In genomic region chr18:39764848-39765247, GRCh38 we compare ENCODE assay signal across 27 cellular contexts.
DNase-seq lines count a peak whose midpoint lies in the region; ATAC-seq, FAIRE-seq and TF ChIP-seq lines count a peak whose summit lies in the region.
"Had no signal": no experiment of that assay in that cellular context is flagged by ENCODE, and none has a peak within 500 bp of the region (broad histone marks: within the 10 kb centered on the region; RNA-seq: fewer than 3 reads in every experiment).

No MANE protein-coding gene starts in this region.

- H3K4me3 ChIP-seq in keratinocyte (ENCODE audit: control insufficient read depth in 2 of 3, extremely low read depth in 1 of 3, insufficient read depth in 2 of 3, low read depth in 1 of 3, low read length in 3 of 3) (no peak overlapping the region), mesendoderm (ENCODE audit: low read length) (no peak overlapping the region), small intestine (ENCODE audit: low read depth in 1 of 2, low read length in 2 of 2) (no peak overlapping the region)
- H3K4me3 ChIP-seq: BLaER1, GM12878 had no signal

- H3K27ac Mint-ChIP-seq in activated T-helper 17 cell treated with anti-CD3 and anti-CD28 coated beads, Interleukin-2, amount 50 U/mL, for 72 hours: no peak overlapping the region
- H3K27ac Mint-ChIP-seq: CD14-positive monocyte; CD4-positive, alpha-beta memory T cell; CD4-positive, CD25-positive, alpha-beta regulatory T cell; CD8-positive, alpha-beta memory T cell had no signal

- no peak for TF ChIP-seq CTCF in keratinocyte (optimal IDR thresholded peaks at IDR 0.05 in 1 of 3, IDR thresholded peaks at IDR 0.05 in 1 of 3, conservative IDR thresholded peaks at IDR 0.05 in 1 of 3; ENCODE audit: extremely low read depth in 1 of 3, insufficient read depth in 2 of 3, low read length in 3 of 3)

- H3K27me3 ChIP-seq in keratinocyte (ENCODE audit: control insufficient read depth, extremely low read depth, insufficient read depth, low read length): no peaks in the 10 kb centered on the region
- no peaks in the 10 kb centered on the region for H3K27me3 ChIP-seq in mesendoderm (ENCODE audit: insufficient read depth, low read length, poor library complexity)
- no peaks in the 10 kb centered on the region for H3K27me3 ChIP-seq in small intestine (ENCODE audit: control insufficient read depth in 2 of 2, insufficient read depth in 2 of 2, low read length in 2 of 2)
- H3K27me3 ChIP-seq: BE2C, BLaER1 had no signal

- H3K9me1 ChIP-seq in keratinocyte (ENCODE audit: control insufficient read depth, extremely low read depth, insufficient read depth, low read length): no peaks in the 10 kb centered on the region

- no peak overlapping the region for H2AK5ac ChIP-seq in mesendoderm (ENCODE audit: low read length)

- no peak overlapping the region for H3K4me3 Mint-ChIP-seq in activated T-helper 17 cell treated with anti-CD3 and anti-CD28 coated beads, Interleukin-2, amount 50 U/mL, for 72 hours
- H3K4me3 Mint-ChIP-seq: CD14-positive monocyte; CD4-positive, alpha-beta memory T cell; CD4-positive, CD25-positive, alpha-beta regulatory T cell; CD8-positive, alpha-beta memory T cell had no signal

- H2AFZ ChIP-seq in keratinocyte (ENCODE audit: control insufficient read depth, low read length): no peak overlapping the region

- ATAC-seq in activated T-helper 17 cell treated with anti-CD3 and anti-CD28 coated beads, Interleukin-2, amount 50 U/mL, for 72 hours (replicated peaks): no peak
- no peak for ATAC-seq in HG03469 (IDR thresholded peaks at IDR 0.05; ENCODE audit: unreplicated experiment)
- ATAC-seq: GM12878 had no signal

- no peaks in the 10 kb centered on the region for H3K9me3 ChIP-seq in keratinocyte (ENCODE audit: control insufficient read depth, low read depth, low read length)
- no peaks in the 10 kb centered on the region for H3K9me3 ChIP-seq in small intestine (ENCODE audit: control insufficient read depth, low read depth)
- H3K9me3 ChIP-seq: BE2C, BLaER1 had no signal

- H3K4me1 Mint-ChIP-seq in activated T-helper 17 cell treated with anti-CD3 and anti-CD28 coated beads, Interleukin-2, amount 50 U/mL, for 72 hours: no peaks in the 10 kb centered on the region
- H3K4me1 Mint-ChIP-seq: CD14-positive monocyte; CD4-positive, alpha-beta memory T cell; CD4-positive, CD25-positive, alpha-beta regulatory T cell; CD8-positive, alpha-beta memory T cell had no signal

- no peak overlapping the region for H3K18ac ChIP-seq in mesendoderm (ENCODE audit: low read length)

- H3K79me1 ChIP-seq in mesendoderm (ENCODE audit: low read length): no peaks in the 10 kb centered on the region

- H4K8ac ChIP-seq in mesendoderm (ENCODE audit: low read depth, low read length): no peak overlapping the region

- no peaks in the 10 kb centered on the region for H3K27me3 Mint-ChIP-seq in activated T-helper 17 cell treated with anti-CD3 and anti-CD28 coated beads, Interleukin-2, amount 50 U/mL, for 72 hours
- H3K27me3 Mint-ChIP-seq: CD4-positive, alpha-beta memory T cell; CD4-positive, CD25-positive, alpha-beta regulatory T cell; CD8-positive, alpha-beta memory T cell had no signal

- DNase-seq in LoVo (ENCODE audit: low spot score) (peak; percentile 1), keratinocyte (ENCODE audit: low read depth, low spot score) (no peak), mesendoderm (peak; percentile 8), small intestine (peak; percentile 84), NCI-H146 treated with DMSO at 0.1 percent for 48 hours (lab: John Stamatoyannopoulos, UW; ENCODE audit: unreplicated experiment) (no peak)
- DNase-seq: ACHN; BE2C; C1 segment of cervical spinal cord; CD4-positive, alpha-beta memory T cell; CD4-positive, CD25-positive, alpha-beta regulatory T cell; CD8-positive, alpha-beta memory T cell; COR-L47; DMS 273 treated with DMSO at 0.1 percent for 48 hours; DMS153; DMS53; DMS79; DND-41; EL; GDM1 had no signal

- H2BK120ac ChIP-seq in mesendoderm (ENCODE audit: low read depth, low read length): no peak overlapping the region

- peaks cover 7% of the 10 kb centered on the region for H3K79me2 ChIP-seq in keratinocyte (ENCODE audit: control insufficient read depth, insufficient read depth, low read length)
- H3K79me2 ChIP-seq in mesendoderm (ENCODE audit: control insufficient read depth, insufficient read depth, low read length): no peaks in the 10 kb centered on the region

- dilution Hi-C loops in keratinocyte (cut with MboI; ENCODE audit: extremely low pct_ligation_motif_present, low sequenced_read_pairs): no loop called here

- FAIRE-seq in keratinocyte (lab: Jason Lieb, UNC) (peak; percentile 57), small intestine (lab: Jason Lieb, UNC) (no peak)
- FAIRE-seq: GM12878, GM12892, GM18507 had no signal

- H3K4me2 ChIP-seq in keratinocyte (ENCODE audit: control insufficient read depth, extremely low read depth, insufficient read depth, low read depth, low read length) (no peak overlapping the region), mesendoderm (ENCODE audit: low read length) (no peak overlapping the region)
- H3K4me2 ChIP-seq: BLaER1 had no signal

- peaks cover 0 to 6% of the 10 kb centered on the region in 2 experiments for H3K36me3 ChIP-seq in keratinocyte (ENCODE audit: control insufficient read depth in 2 of 2, extremely low read depth in 1 of 2, insufficient read depth in 2 of 2, low read length in 2 of 2)
- H3K36me3 ChIP-seq in mesendoderm (ENCODE audit: control insufficient read depth, insufficient read depth, low read length): no peaks in the 10 kb centered on the region
- no peaks in the 10 kb centered on the region for H3K36me3 ChIP-seq in small intestine (ENCODE audit: control insufficient read depth in 2 of 2, insufficient read depth in 2 of 2, low read length in 2 of 2)
- H3K36me3 ChIP-seq: BE2C, BLaER1 had no signal

- H3K23ac ChIP-seq in mesendoderm (ENCODE audit: low read length): no peak overlapping the region

- H4K5ac ChIP-seq in mesendoderm (ENCODE audit: low read length): no peak overlapping the region

- H3K27ac ChIP-seq in keratinocyte (ENCODE audit: control insufficient read depth, insufficient read depth, low read length): no peak overlapping the region
- no peak overlapping the region for H3K27ac ChIP-seq in mesendoderm (ENCODE audit: low read depth, low read length)
- H3K27ac ChIP-seq in small intestine (ENCODE audit: low read depth in 1 of 2, low read length in 1 of 2): peak overlapping the region in 1 of 2 donors; percentile 55
- H3K27ac ChIP-seq: 22Rv1, BLaER1 had no signal

- H4K20me1 ChIP-seq in keratinocyte (ENCODE audit: control insufficient read depth, extremely low read depth, insufficient read depth, low read length): no peaks in the 10 kb centered on the region
- H4K20me1 ChIP-seq: BLaER1 had no signal

- H3K4me1 ChIP-seq in keratinocyte (ENCODE audit: control insufficient read depth, extremely low read depth, insufficient read depth, low read length): peaks cover 2% of the 10 kb centered on the region
- no peaks in the 10 kb centered on the region for H3K4me1 ChIP-seq in mesendoderm (ENCODE audit: control insufficient read depth, low read depth, low read length)
- no peaks in the 10 kb centered on the region for H3K4me1 ChIP-seq in small intestine (ENCODE audit: control insufficient read depth in 2 of 2, insufficient read depth in 1 of 2, low read depth in 1 of 2, low read length in 1 of 2)
- H3K4me1 ChIP-seq: BE2C, BLaER1 had no signal

- H2BK15ac ChIP-seq in mesendoderm (replicated peaks; ENCODE audit: low read depth): no peak overlapping the region

- no peak overlapping the region for H2BK5ac ChIP-seq in mesendoderm (ENCODE audit: low read length)

- no peak overlapping the region for H3K56ac ChIP-seq in mesendoderm (ENCODE audit: low read length)

- H3K4ac ChIP-seq in mesendoderm (ENCODE audit: low read depth, low read length): no peak overlapping the region

- H3K36me3 Mint-ChIP-seq in activated T-helper 17 cell treated with anti-CD3 and anti-CD28 coated beads, Interleukin-2, amount 50 U/mL, for 72 hours (ENCODE audit: low read depth): no peaks in the 10 kb centered on the region
- H3K36me3 Mint-ChIP-seq: CD14-positive monocyte; CD4-positive, alpha-beta memory T cell; CD4-positive, CD25-positive, alpha-beta regulatory T cell; CD8-positive, alpha-beta memory T cell had no signal

- H3K9me3 Mint-ChIP-seq in activated T-helper 17 cell treated with anti-CD3 and anti-CD28 coated beads, Interleukin-2, amount 50 U/mL, for 72 hours: peaks cover 6% of the 10 kb centered on the region

- H3K9ac ChIP-seq in keratinocyte (ENCODE audit: control insufficient read depth, extremely low read depth, insufficient read depth, low read length) (no peak overlapping the region), mesendoderm (ENCODE audit: low read length) (no peak overlapping the region)
- H3K9ac ChIP-seq: BLaER1 had no signal

Comparison
In these comparisons a context has a peak if more than half of its experiments do, and no peak if none do; other contexts are left out.
1. DNase-seq: peak in LoVo (single experiment), mesendoderm (single experiment) and small intestine (single experiment); none in keratinocyte (single experiment) and NCI-H146 treated with DMSO at 0.1 percent for 48 hours (single experiment).